ENCODE assay signal across 8 cellular contexts in the genomic region with DNA sequence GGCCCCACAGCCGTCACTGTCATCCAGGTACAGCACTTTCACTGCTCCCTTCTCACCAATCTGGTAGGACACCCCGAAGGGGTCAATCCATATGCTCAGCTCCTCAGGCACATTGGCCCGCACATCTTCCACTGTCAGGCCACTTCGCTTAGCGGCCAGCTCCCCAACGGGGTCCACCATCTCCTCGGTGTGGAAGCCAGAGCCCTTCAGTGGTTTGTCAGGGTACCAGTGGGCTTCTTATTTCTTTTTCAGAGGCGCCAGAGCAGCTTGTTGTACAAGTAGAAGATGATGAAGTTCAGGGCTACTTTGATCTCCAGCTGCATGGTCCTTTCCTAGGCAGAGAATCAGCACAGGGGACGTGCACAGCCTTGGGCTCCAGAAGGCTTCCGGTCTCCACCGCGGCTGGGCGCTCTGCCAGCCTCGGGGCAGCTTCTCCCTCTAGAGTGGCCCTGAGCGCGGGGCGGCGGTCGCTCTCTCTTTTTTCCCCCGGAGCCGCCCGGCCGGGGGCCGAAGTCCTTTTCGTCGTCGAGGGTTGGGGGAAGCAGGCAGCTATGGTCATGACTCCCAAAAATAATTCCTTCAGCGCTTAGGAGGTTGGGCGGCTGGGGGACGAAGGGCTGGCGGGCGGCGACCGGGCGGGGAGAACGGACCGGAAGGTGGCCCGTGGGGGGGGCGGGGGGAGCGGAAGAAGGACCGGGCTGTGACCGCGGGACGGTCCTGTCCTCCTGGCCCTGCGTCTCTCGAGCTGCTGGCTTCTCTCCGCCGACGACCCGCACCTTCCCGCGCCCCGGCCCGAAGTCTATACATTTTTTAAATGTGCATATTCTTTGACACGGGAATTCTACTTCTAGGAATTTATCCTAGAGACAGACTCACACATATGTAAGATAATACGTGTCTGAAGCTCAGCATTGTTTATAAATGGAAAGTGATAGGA. TPM values are rescaled to one million over a fixed set of nuclear protein-coding genes. Genes with fewer than 3 reads are reported as not detected.
DNase-seq lines count a peak whose midpoint lies in the region; ATAC-seq and TF ChIP-seq lines count a peak whose summit lies in the region.

No MANE protein-coding gene starts in this region.

- H3K4me1 ChIP-seq in HUES48 (ENCODE audit: control insufficient read depth, insufficient read depth, low read length) (peaks cover 6% of the 10 kb centered on the region), Peyer's patch (peaks cover 0 to 6% (median 0%) of the 10 kb centered on the region in 4 donors), skeletal muscle satellite cell (ENCODE audit: control insufficient read depth, insufficient read depth, low read length) (peaks cover 4% of the 10 kb centered on the region)

- H3K27me3 ChIP-seq in HUES48 (ENCODE audit: control insufficient read depth, insufficient read depth, low read length) (peaks cover 65% of the 10 kb centered on the region), Peyer's patch (no peaks in the 10 kb centered on the region), skeletal muscle satellite cell (ENCODE audit: control insufficient read depth, insufficient read depth, low read length) (peaks cover 19% of the 10 kb centered on the region)

- peak overlapping the region; percentile 35 for H3K27ac ChIP-seq in HUES48 (ENCODE audit: low read depth, low read length)
- peak overlapping the region; percentile 54 to 79 (median 68) for H3K27ac ChIP-seq in Peyer's patch

- H3K9ac ChIP-seq in HUES48 (ENCODE audit: low read depth, low read length) (no peak overlapping the region; the same call in 1 of the 2 replicates), skeletal muscle satellite cell (ENCODE audit: low read depth, low read length) (peak overlapping the region; percentile 80)

- TF ChIP-seq CTCF in Peyer's patch (IDR thresholded peaks at IDR 0.05) (no peak), cardiac fibroblast (IDR thresholded peaks at IDR 0.05; ENCODE audit: low read depth, low read length) (no peak)

- H3K9me3 ChIP-seq in HUES48 (ENCODE audit: control insufficient read depth, insufficient read depth, low read length) (no peaks in the 10 kb centered on the region), Peyer's patch (no peaks in the 10 kb centered on the region), skeletal muscle satellite cell (replicated peaks; ENCODE audit: low read length) (no peaks in the 10 kb centered on the region)

- H3K4me3 ChIP-seq in HUES48 (ENCODE audit: low read depth, low read length) = peak overlapping the region; percentile 70
- peak overlapping the region; percentile 56 to 72 (median 66) for H3K4me3 ChIP-seq in Peyer's patch
- peak overlapping the region; percentile 58 for H3K4me3 ChIP-seq in cardiac fibroblast (replicated peaks in 1 of 2; ENCODE audit: low read depth in 2 of 2, low read length in 2 of 2)
- H3K4me3 ChIP-seq in skeletal muscle satellite cell (ENCODE audit: low read length) = peak overlapping the region; percentile 78

- H3K4me2 ChIP-seq in skeletal muscle satellite cell (ENCODE audit: low read length) = peak overlapping the region; percentile 88

- TF ChIP-seq POLR2A in Peyer's patch (IDR thresholded peaks at IDR 0.05) = peak in 1 of 2 donors; percentile 20

- H3K36me3 ChIP-seq in HUES48 (ENCODE audit: control insufficient read depth, insufficient read depth, low read length) (no peaks in the 10 kb centered on the region), Peyer's patch (no peaks in the 10 kb centered on the region), skeletal muscle satellite cell (ENCODE audit: insufficient read depth, low read length) (no peaks in the 10 kb centered on the region)

- peak; percentile 43 for ATAC-seq in GM19351 (IDR thresholded peaks at IDR 0.05; ENCODE audit: unreplicated experiment)

- DNase-seq in DMS 273 treated with DMSO at 0.1 percent for 48 hours (lab: John Stamatoyannopoulos, UW) = peak; percentile 41
- peak; percentile 54 to 89 (median 83) for DNase-seq in Peyer's patch
- DNase-seq in cardiac fibroblast (ENCODE audit: low read depth in 2 of 2) = peak; percentile 68 to 70
- peak; percentile 47 for DNase-seq in iris pigment epithelial cell (ENCODE audit: low read depth)
- DNase-seq in NCI-H1048 (lab: John Stamatoyannopoulos, UW) = no peak

RNA-seq across cellular contexts. Expression of gene ZSCAN9, which starts 6.5 kb away (rescaled TPM):
- 10 to 100 TPM; 11.9 to 28.9 (median 22.7) TPM for total RNA-seq in Peyer's patch
- total RNA-seq in skeletal muscle satellite cell (2012; rRNA removed) = 6.3 and 9.2 TPM in 2 replicates

RNA-seq across cellular contexts. Expression of gene ZKSCAN4, which starts 33.5 kb away (rescaled TPM):
- 1 to 10 TPM; 4.4 to 9.6 (median 5.9) TPM for total RNA-seq in Peyer's patch
- total RNA-seq in skeletal muscle satellite cell (2012; rRNA removed) = 3.8 and 3.9 TPM in 2 replicates

RNA-seq across cellular contexts. Expression of gene NKAPL, which starts 40.5 kb away (rescaled TPM):
- not detected for total RNA-seq in Peyer's patch
- 1.3 and 1.5 TPM in 2 replicates for total RNA-seq in skeletal muscle satellite cell (2012; rRNA removed)

RNA-seq across cellular contexts. Expression of gene ZSCAN26, which starts 48.4 kb away (rescaled TPM):
- total RNA-seq in Peyer's patch = 10 to 100 TPM; 19.1 to 34.7 (median 20.2) TPM
- 8.6 and 8.7 TPM in 2 replicates for total RNA-seq in skeletal muscle satellite cell (2012; rRNA removed)
